Comparison of ENCODE assay signal across 10 cellular contexts in genomic region chr9:33401789-33402188, GRCh38. TPM values are rescaled to one million over a fixed set of nuclear protein-coding genes. Genes with fewer than 3 reads are reported as not detected.
A peak's percentile ranks its signal among the peaks of the same experiment; 100 is the strongest.
DNase-seq lines count a peak whose midpoint lies in the region; ATAC-seq, FAIRE-seq and TF ChIP-seq lines count a peak whose summit lies in the region.
"Not testable (repeated sequence)": the region's sequence is repeated elsewhere in the genome, so short reads cannot be mapped to it uniquely, and the experiment has no call there.
"Had no signal": no experiment of that assay in that cellular context is flagged by ENCODE, and none has a peak within 500 bp of the region (broad histone marks: within the 10 kb centered on the region; RNA-seq: fewer than 3 reads in every experiment).

No MANE protein-coding gene starts in this region.

- H3K9ac ChIP-seq in K562 (ENCODE audit: insufficient read depth in 1 of 2, low read depth in 2 of 2, low read length in 2 of 2) = not testable (repeated sequence)

- not testable (repeated sequence) for H3K9me3 ChIP-seq in K562 (replicated peaks; ENCODE audit: control insufficient read depth, insufficient read depth, low read depth, low read length); gastroesophageal sphincter; left ventricle myocardium inferior (replicated peaks); psoas muscle

- H3K4me2 ChIP-seq in K562 (ENCODE audit: insufficient read depth, low read length) = not testable (repeated sequence)

- not testable (repeated sequence) for H3K36me3 ChIP-seq in K562 (ENCODE audit: control insufficient read depth, insufficient read depth, low read length); gastroesophageal sphincter; left ventricle myocardium inferior; psoas muscle (ENCODE audit: insufficient read depth in 1 of 2, low read depth in 1 of 2)

- not testable (repeated sequence) for H4K20me1 ChIP-seq in K562 (replicated peaks; ENCODE audit: control insufficient read depth, insufficient read depth, low read length)

- not testable (repeated sequence) for H3K4me1 Mint-ChIP-seq in activated T-helper 17 cell treated with anti-CD3 and anti-CD28 coated beads, Interleukin-2, amount 50 U/mL, for 72 hours; stimulated activated effector memory CD8-positive, alpha-beta T cell treated with anti-CD3 and anti-CD28 coated beads, Interleukin-12 subunit alpha, Interleukin-12 subunit beta, amount 100 ng/mL, for 72 hours
- peaks cover 33% of the 10 kb centered on the region for H3K4me1 Mint-ChIP-seq in nephron

- not testable (repeated sequence) for TF ChIP-seq RAD21 in K562 (CRISPR knock-in tag; conservative IDR thresholded peaks at IDR 0.05 in 1 of 2, IDR thresholded peaks at IDR 0.05 in 1 of 2)

- H3K27me3 Mint-ChIP-seq in activated T-helper 17 cell treated with anti-CD3 and anti-CD28 coated beads, Interleukin-2, amount 50 U/mL, for 72 hours; nephron (ENCODE audit: low read depth): not testable (repeated sequence)

- TF ChIP-seq POLR2A in K562 (conservative IDR thresholded peaks at IDR 0.05); gastroesophageal sphincter (IDR thresholded peaks at IDR 0.05): not testable (repeated sequence)

- H3K36me3 Mint-ChIP-seq in activated T-helper 17 cell treated with anti-CD3 and anti-CD28 coated beads, Interleukin-2, amount 50 U/mL, for 72 hours (ENCODE audit: low read depth); nephron (ENCODE audit: low read depth); stimulated activated effector memory CD8-positive, alpha-beta T cell treated with anti-CD3 and anti-CD28 coated beads, Interleukin-12 subunit alpha, Interleukin-12 subunit beta, amount 100 ng/mL, for 72 hours: not testable (repeated sequence)

- not testable (repeated sequence) for ATAC-seq in activated T-helper 17 cell treated with anti-CD3 and anti-CD28 coated beads, Interleukin-2, amount 50 U/mL, for 72 hours (replicated peaks); K562; gastroesophageal sphincter; psoas muscle; stimulated activated effector memory CD8-positive, alpha-beta T cell treated with anti-CD3 and anti-CD28 coated beads, Interleukin-12 subunit alpha, Interleukin-12 subunit beta, amount 100 ng/mL, for 72 hours

- CTCF ChIA-PET in K562 (lab: Yijun Ruan, JAX; ENCODE audit: low intra/inter-chr PET ratio) = not testable (repeated sequence)

- H3K4me1 ChIP-seq in K562 (replicated peaks in 1 of 2; ENCODE audit: control insufficient read depth in 2 of 2, insufficient read depth in 2 of 2, low read length in 2 of 2) (peaks cover 2 to 30% of the 10 kb centered on the region in 2 experiments; a peak in 2 of 5 replicates), gastroesophageal sphincter (peaks cover 0 to 21% (median 3%) of the 10 kb centered on the region in 3 donors), left ventricle myocardium inferior (peaks cover 82% of the 10 kb centered on the region), psoas muscle (peaks cover 13% of the 10 kb centered on the region)

- peak in 1 of 4 experiments; percentile 22 for DNase-seq in K562 (ENCODE audit: extremely low read depth in 1 of 4, low spot score in 3 of 4)
- DNase-seq in left ventricle myocardium inferior; psoas muscle; stimulated activated effector memory CD8-positive, alpha-beta T cell treated with anti-CD3 and anti-CD28 coated beads, Interleukin-12 subunit alpha, Interleukin-12 subunit beta, amount 100 ng/mL, for 72 hours (ENCODE audit: low spot score in 2 of 2): not testable (repeated sequence)

- H2AFZ ChIP-seq in K562 (ENCODE audit: low read depth, low read length) = not testable (repeated sequence)

- POLR2A ChIA-PET in K562 (lab: Yijun Ruan, JAX) = not testable (repeated sequence)

- no CpG with 5 or more reads among the region's 10 CpGs for WGBS in K562 (ENCODE audit: insufficient coverage, low coverage, missing lambda C conversion rate)
- WGBS in gastroesophageal sphincter (ENCODE audit: low coverage in 1 of 2), 2 donors = 20% methylated on average over 2 of the region's 10 CpGs; no CpG with 5 or more reads in 1 of the 2 donors
- 28 to 41% (median 38%) methylated on average over 9 of the region's 10 CpGs for WGBS in psoas muscle, 3 donors

- H3K4me3 ChIP-seq in K562 = not testable (repeated sequence)
- peak overlapping the region in 1 of 2 donors; percentile 18 for H3K4me3 ChIP-seq in gastroesophageal sphincter
- H3K4me3 ChIP-seq in left ventricle myocardium inferior = peak overlapping the region; percentile 75
- H3K4me3 ChIP-seq in psoas muscle = peak overlapping the region; percentile 52

- not testable (repeated sequence) for H3K9me1 ChIP-seq in K562 (ENCODE audit: control insufficient read depth, insufficient read depth, low read length)

- H3K4me3 Mint-ChIP-seq in activated T-helper 17 cell treated with anti-CD3 and anti-CD28 coated beads, Interleukin-2, amount 50 U/mL, for 72 hours; stimulated activated effector memory CD8-positive, alpha-beta T cell treated with anti-CD3 and anti-CD28 coated beads, Interleukin-12 subunit alpha, Interleukin-12 subunit beta, amount 100 ng/mL, for 72 hours: not testable (repeated sequence)
- H3K4me3 Mint-ChIP-seq in nephron = peak overlapping the region in 2 of 3 experiments; percentile 47

- H3K27ac ChIP-seq in K562 (ENCODE audit: extremely low read depth, low read depth, low read length) = not testable (repeated sequence)
- peak overlapping the region in 3 of 4 donors; percentile 19 to 54 (median 53) for H3K27ac ChIP-seq in gastroesophageal sphincter
- H3K27ac ChIP-seq in left ventricle myocardium inferior (replicated peaks) = peak overlapping the region; percentile 97
- peak overlapping the region; percentile 66 for H3K27ac ChIP-seq in psoas muscle

- H3K27me3 ChIP-seq in K562 (ENCODE audit: control insufficient read depth in 2 of 2, insufficient read depth in 2 of 2, low read length in 2 of 2); gastroesophageal sphincter; left ventricle myocardium inferior (ENCODE audit: low read depth); psoas muscle (ENCODE audit: insufficient read depth in 3 of 3, low read length in 2 of 3): not testable (repeated sequence)

- peak overlapping the region; percentile 23 for H3K27ac Mint-ChIP-seq in activated T-helper 17 cell treated with anti-CD3 and anti-CD28 coated beads, Interleukin-2, amount 50 U/mL, for 72 hours
- H3K27ac Mint-ChIP-seq in nephron = peak overlapping the region; percentile 65 to 77 (median 71)
- peak overlapping the region; percentile 58 for H3K27ac Mint-ChIP-seq in stimulated activated effector memory CD8-positive, alpha-beta T cell treated with anti-CD3 and anti-CD28 coated beads, Interleukin-12 subunit alpha, Interleukin-12 subunit beta, amount 100 ng/mL, for 72 hours

- H3K79me2 ChIP-seq in K562 (ENCODE audit: control insufficient read depth, insufficient read depth, low read length) = not testable (repeated sequence)

- not testable (repeated sequence) for TF ChIP-seq EP300 in K562 (IDR thresholded peaks at IDR 0.05; ENCODE audit: low read length); gastroesophageal sphincter (IDR thresholded peaks at IDR 0.05)

- in situ Hi-C loops in K562 (cut with MboI) = loop anchor here (10.0 kb wide), 1 partner anchor 63 kb away; no protein-coding TSS in a partner anchor

- intact Hi-C loops in K562 (cut with micrococcal nuclease) (loop anchor here (2.0 to 10.0 kb wide), 2 partner anchors 45 to 223 kb away; partner anchors contain the start of gene AQP3), psoas muscle (cut with DNase I) (loop anchor here in 1 of 2 donors (10.0 kb wide), 1 partner anchor 223 kb away; no protein-coding TSS in a partner anchor)
- intact Hi-C loops in left ventricle myocardium inferior (cut with micrococcal nuclease) = not testable (repeated sequence)

- not testable (repeated sequence) for BruUV-seq in K562 (replicated peaks; lab: Mats Ljungman, UMichigan)

- not testable (repeated sequence) for TF ChIP-seq CTCF in K562 (IDR thresholded peaks at IDR 0.05 in 2 of 3, conservative IDR thresholded peaks at IDR 0.05 in 1 of 3; ENCODE audit: insufficient read depth in 2 of 3, low read depth in 1 of 3, low read length in 3 of 3); gastroesophageal sphincter (IDR thresholded peaks at IDR 0.05); left ventricle myocardium inferior (IDR thresholded peaks at IDR 0.05; ENCODE audit: borderline replicate concordance); nephron (IDR thresholded peaks at IDR 0.05; ENCODE audit: unreplicated experiment in 3 of 3); psoas muscle (IDR thresholded peaks at IDR 0.05)

- not testable (repeated sequence) for H3K9me3 Mint-ChIP-seq in activated T-helper 17 cell treated with anti-CD3 and anti-CD28 coated beads, Interleukin-2, amount 50 U/mL, for 72 hours; nephron; stimulated activated effector memory CD8-positive, alpha-beta T cell treated with anti-CD3 and anti-CD28 coated beads, Interleukin-12 subunit alpha, Interleukin-12 subunit beta, amount 100 ng/mL, for 72 hours

- FAIRE-seq in K562 (lab: Jason Lieb, UNC) = not testable (repeated sequence)

RNA-seq across cellular contexts. Expression of gene AQP7, which starts 0.6 kb away (rescaled TPM):
- under 1 TPM; 0.42 to 0.45 TPM for total RNA-seq in activated T-helper 17 cell treated with anti-CD3 and anti-CD28 coated beads, Interleukin-2, amount 50 U/mL, for 72 hours
- total RNA-seq in K562 (2011; cell fraction: chromatin; rRNA removed; ENCODE audit: low replicate concordance) = 0.70 and 1.6 TPM in 2 replicates
- 0.50 and 1.3 TPM in 2 replicates for total RNA-seq in K562 (2011; cell fraction: nucleolus; rRNA removed)
- total RNA-seq in K562 (2011; cell fraction: nucleoplasm; rRNA removed) = 1.3 and 2.0 TPM in 2 replicates
- total RNA-seq in K562 (2014; rRNA removed) = not detected in 2 replicates
- total RNA-seq in K562 (2014; rRNA removed; fragmentation: Illumina TruSeq; extraction: Trizol) = 0.06 TPM in 1 of 2 replicates, not detected in the other
- not detected in 2 replicates for total RNA-seq in K562 (2015; rRNA removed; fragmentation: Illumina TruSeq; extraction: Trizol)
- 0.04 and 0.13 TPM in 2 replicates for total RNA-seq in K562 (2021)
- polyA plus RNA-seq in K562 (2011; rRNA removed) = 0.50 and 0.53 TPM in 2 replicates
- 0.25 and 1.5 TPM in 2 replicates for polyA plus RNA-seq in K562 (2011; cell fraction: cytosol; rRNA removed)
- polyA plus RNA-seq in K562 (2011; cell fraction: nucleus; rRNA removed) = 1.5 and 1.9 TPM in 2 replicates
- 0.17 and 0.66 TPM in 2 replicates for polyA plus RNA-seq in K562 (2012)
- 0.07 and 0.15 TPM in 2 replicates for polyA plus RNA-seq in K562 (2014; fragmentation: Illumina TruSeq; extraction: Trizol)
- under 1 TPM in 1 of 2 experiments, not detected in 1; 0.11 TPM for polyA plus RNA-seq in K562 (2014; fragmentation: Nextera tagmentation; extraction: Ambion mirVana)
- polyA plus RNA-seq in K562 (2014; rRNA removed) = 0.04 and 0.46 TPM in 2 replicates
- polyA minus RNA-seq in K562 (2011; rRNA and poly(A)+ RNA removed) = 0.18 and 0.81 TPM in 2 replicates
- polyA minus RNA-seq in K562 (2011; cell fraction: cytosol; rRNA and poly(A)+ RNA removed) = not detected in 2 replicates
- 0.22 TPM in 1 of 2 replicates, not detected in the other for polyA minus RNA-seq in K562 (2011; cell fraction: nucleus; rRNA and poly(A)+ RNA removed)
- total RNA-seq in gastroesophageal sphincter = 1 to 10 TPM; 1.2 to 2.0 (median 1.6) TPM
- 150 TPM for total RNA-seq in left ventricle myocardium inferior
- total RNA-seq in psoas muscle = 10 to 100 TPM in 3 of 4 donors, 1 to 10 TPM in 1; 8.6 to 45.0 (median 15.7) TPM
- polyA plus RNA-seq in psoas muscle = 10 to 100 TPM in 2 of 3 donors, 1 to 10 TPM in 1; 8.6 to 10.8 (median 10.7) TPM
- total RNA-seq: H1, H9 had no signal
- polyA plus RNA-seq: BJ, H1 had no signal

RNA-seq across cellular contexts. Expression of gene AQP3, which starts 45.6 kb away (rescaled TPM):
- total RNA-seq in activated T-helper 17 cell treated with anti-CD3 and anti-CD28 coated beads, Interleukin-2, amount 50 U/mL, for 72 hours = 10 to 100 TPM; 37.3 to 72.5 TPM
- 13.3 and 46.7 TPM in 2 replicates for total RNA-seq in K562 (2011; cell fraction: chromatin; rRNA removed; ENCODE audit: low replicate concordance)
- 57.8 and 76.0 TPM in 2 replicates for total RNA-seq in K562 (2011; cell fraction: nucleolus; rRNA removed)
- 30.8 and 35.2 TPM in 2 replicates for total RNA-seq in K562 (2011; cell fraction: nucleoplasm; rRNA removed)
- total RNA-seq in K562 (2014; rRNA removed) (17.6 and 26.9 TPM in 2 replicates), K562 (2014; rRNA removed; fragmentation: Illumina TruSeq; extraction: Trizol) (11.1 and 12.8 TPM in 2 replicates), K562 (2015; rRNA removed; fragmentation: Illumina TruSeq; extraction: Trizol) (13.3 and 15.1 TPM in 2 replicates), K562 (2021) (25.5 and 27.1 TPM in 2 replicates), gastroesophageal sphincter (100 to 1,000 TPM in 1 of 4 donors, 10 to 100 TPM in 2, 1 to 10 TPM in 1; 3.9 to 100 (median 15.5) TPM), left ventricle myocardium inferior (13.6 TPM), psoas muscle (10 to 100 TPM in 2 of 4 donors, 1 to 10 TPM in 2; 4.7 to 12.0 (median 8.4) TPM)
- polyA plus RNA-seq in K562 (2011; rRNA removed) (25.8 and 31.5 TPM in 2 replicates), K562 (2014; fragmentation: Illumina TruSeq; extraction: Trizol) (25.0 and 30.0 TPM in 2 replicates), K562 (2014; fragmentation: Nextera tagmentation; extraction: Ambion mirVana) (1 to 10 TPM; 4.2 to 6.0 TPM), K562 (2014; rRNA removed) (25.3 and 29.9 TPM in 2 replicates), psoas muscle (1 to 10 TPM; 2.5 to 3.6 (median 3.1) TPM)
- polyA plus RNA-seq in K562 (2011; cell fraction: cytosol; rRNA removed) = 51.7 and 150 TPM in 2 replicates
- polyA plus RNA-seq in K562 (2011; cell fraction: nucleus; rRNA removed) = 29.5 and 64.4 TPM in 2 replicates
- 11.3 and 35.0 TPM in 2 replicates for polyA plus RNA-seq in K562 (2012)
- polyA minus RNA-seq in K562 (2011; rRNA and poly(A)+ RNA removed) = 12.9 and 30.5 TPM in 2 replicates
- 34.6 and 39.6 TPM in 2 replicates for polyA minus RNA-seq in K562 (2011; cell fraction: cytosol; rRNA and poly(A)+ RNA removed)
- polyA minus RNA-seq in K562 (2011; cell fraction: nucleus; rRNA and poly(A)+ RNA removed) = 6.3 and 7.5 TPM in 2 replicates
